In the genomic region with DNA sequence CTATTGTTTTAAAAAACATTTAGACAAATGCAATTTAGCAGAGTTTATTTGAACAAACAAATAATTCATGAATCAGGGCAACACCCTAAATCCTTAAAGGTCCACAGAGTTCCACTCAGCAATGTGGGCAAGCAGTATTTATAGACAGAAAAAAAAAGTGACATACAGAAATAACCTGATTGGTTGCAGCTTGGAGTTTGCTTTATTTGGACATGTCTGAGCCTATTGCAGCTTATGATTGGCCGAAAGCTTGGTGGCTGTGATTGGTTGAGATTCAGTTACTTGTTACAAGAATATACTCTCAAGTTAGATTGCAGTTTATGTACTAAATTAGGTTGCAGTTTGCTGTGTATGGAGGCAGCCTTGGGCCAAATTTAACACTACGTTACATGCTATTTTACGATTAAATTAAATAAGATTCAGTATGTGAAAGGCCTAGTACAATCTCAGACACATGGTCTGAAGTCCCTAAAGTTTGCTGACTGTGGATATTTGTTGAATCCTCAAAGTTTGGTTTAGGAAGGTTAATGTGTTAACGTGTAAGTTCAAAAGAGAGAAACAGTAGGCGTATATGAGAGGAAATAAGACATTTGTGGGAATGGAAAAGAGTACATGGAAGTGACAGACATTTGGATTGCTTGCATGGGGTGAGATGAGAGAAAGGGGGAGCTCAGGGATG, we compare ENCODE assay signal across 1 cellular context.
TF ChIP-seq lines count a peak whose summit lies in the region.

No MANE protein-coding gene starts in this region.

TF ChIP-seq in HCT116, 20 proteins besides CTCF, POLR2A, EP300 and RAD21:
- TF ChIP-seq SRF (IDR thresholded peaks at IDR 0.05; ENCODE audit: low read depth) = peak; percentile 76
- TF ChIP-seq, protein P1, sequence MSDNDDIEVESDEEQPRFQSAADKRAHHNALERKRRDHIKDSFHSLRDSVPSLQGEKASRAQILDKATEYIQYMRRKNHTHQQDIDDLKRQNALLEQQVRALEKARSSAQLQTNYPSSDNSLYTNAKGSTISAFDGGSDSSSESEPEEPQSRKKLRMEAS (IDR thresholded peaks at IDR 0.05) = no peak
